In the genomic region with DNA sequence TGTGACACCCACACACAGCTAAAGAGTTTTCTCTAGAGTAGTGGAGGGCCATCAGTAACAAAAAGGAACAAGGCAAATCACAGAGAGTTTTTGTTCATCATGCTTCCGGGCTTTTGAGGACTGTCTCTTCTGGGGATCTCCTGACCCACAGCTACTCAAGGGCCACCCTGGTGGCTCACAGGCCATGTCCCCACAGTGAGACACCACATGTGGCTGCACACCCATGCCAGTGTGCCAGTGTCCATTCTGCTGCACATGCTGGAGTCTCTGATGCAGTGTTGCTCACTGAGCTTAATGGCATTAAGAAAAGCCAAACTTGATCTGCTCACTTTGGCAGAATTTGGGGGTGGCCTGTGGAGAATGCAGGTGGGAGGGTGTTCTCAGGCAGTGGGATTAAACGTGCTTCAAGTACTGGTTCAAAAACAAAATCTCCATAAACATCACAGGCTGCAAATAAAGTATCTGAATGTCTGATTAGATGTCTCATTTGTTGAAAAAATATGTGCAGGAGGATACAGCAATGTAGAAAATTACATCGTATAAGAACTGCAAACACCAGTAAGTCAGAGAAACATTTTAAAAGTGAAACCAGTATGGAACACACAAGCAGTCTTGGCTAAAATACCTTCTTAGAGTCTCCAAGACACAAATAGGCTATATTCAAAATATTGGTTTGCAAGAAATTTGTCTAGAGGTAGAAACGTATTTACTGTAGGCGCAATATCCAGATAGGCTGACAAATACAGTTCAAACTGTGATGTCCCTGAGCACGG, we compare ENCODE assay signal across 24 cellular contexts. TPM values are rescaled to one million over a fixed set of nuclear protein-coding genes. Genes with fewer than 3 reads are reported as not detected.
"Had no signal": no experiment of that assay in that cellular context is flagged by ENCODE, and none has a peak within 500 bp of the region (broad histone marks: within the 10 kb centered on the region; RNA-seq: fewer than 3 reads in every experiment).

No MANE protein-coding gene starts in this region.

- H3K9me3 Mint-ChIP-seq: activated CD8-positive, alpha-beta T cell treated with anti-CD3 and anti-CD28 coated beads for 36 hours; activated naive CD4-positive, alpha-beta T cell treated with anti-CD3 and anti-CD28 coated beads, Interleukin-2, amount 50 U/mL, for 24 hours; effector memory CD8-positive, alpha-beta T cell; memory B cell had no signal

- FAIRE-seq: islet of Langerhans had no signal

- H3K4me3 Mint-ChIP-seq: activated CD8-positive, alpha-beta T cell treated with anti-CD3 and anti-CD28 coated beads for 36 hours; activated naive CD4-positive, alpha-beta T cell treated with anti-CD3 and anti-CD28 coated beads, Interleukin-2, amount 50 U/mL, for 24 hours; effector memory CD8-positive, alpha-beta T cell; memory B cell; T-helper 17 cell had no signal

- H3K27ac ChIP-seq: brain microvascular endothelial cell, dorsolateral prefrontal cortex, esophagus muscularis mucosa, gastroesophageal sphincter, SK-N-MC, stomach, upper lobe of left lung had no signal

- H3K9me3 ChIP-seq: esophagus muscularis mucosa, gastroesophageal sphincter, stomach, upper lobe of left lung had no signal

- H3K36me3 Mint-ChIP-seq: activated naive CD4-positive, alpha-beta T cell treated with anti-CD3 and anti-CD28 coated beads, Interleukin-2, amount 50 U/mL, for 24 hours; memory B cell had no signal

- H3K27me3 ChIP-seq: brain microvascular endothelial cell, esophagus muscularis mucosa, gastroesophageal sphincter, stomach, upper lobe of left lung had no signal

- H3K27me3 Mint-ChIP-seq: effector memory CD8-positive, alpha-beta T cell; memory B cell had no signal

- H3K4me1 Mint-ChIP-seq: activated naive CD4-positive, alpha-beta T cell treated with anti-CD3 and anti-CD28 coated beads, Interleukin-2, amount 50 U/mL, for 24 hours; memory B cell; T-helper 17 cell had no signal

- H3K27ac Mint-ChIP-seq: activated CD8-positive, alpha-beta T cell treated with anti-CD3 and anti-CD28 coated beads for 36 hours; activated naive CD4-positive, alpha-beta T cell treated with anti-CD3 and anti-CD28 coated beads, Interleukin-2, amount 50 U/mL, for 24 hours; effector memory CD8-positive, alpha-beta T cell; memory B cell; progenitor cell of endocrine pancreas; T-helper 17 cell had no signal

- DNase-seq: activated CD4-positive, alpha-beta T cell treated with anti-CD3 and anti-CD28 coated beads for 48 hours; activated CD8-positive, alpha-beta T cell treated with anti-CD3 and anti-CD28 coated beads for 36 hours; activated gamma-delta T cell treated with Interleukin-2 at 50 U/mL for 16 hours; activated T-cell treated with anti-CD3 and anti-CD28 coated beads, Interleukin-2, amount 50 U/mL, for 1 hour; aorta; brain microvascular endothelial cell; caudate nucleus; dorsolateral prefrontal cortex; effector memory CD8-positive, alpha-beta T cell; head of caudate nucleus; nucleus accumbens; retina; stimulated activated CD4-positive, alpha-beta T cell treated with anti-CD3 and anti-CD28 coated beads, Interleukin-1b, Interleukin-23, amount 100 ng/mL, for 48 hours; stomach; SW 1271; T-helper 17 cell; upper lobe of left lung had no signal

- H3K36me3 ChIP-seq: brain microvascular endothelial cell, esophagus muscularis mucosa, gastroesophageal sphincter, stomach, upper lobe of left lung had no signal

- H3K4me1 ChIP-seq: esophagus muscularis mucosa, gastroesophageal sphincter, stomach, upper lobe of left lung had no signal

- H3K4me3 ChIP-seq: dorsolateral prefrontal cortex, esophagus muscularis mucosa, SK-N-MC, stomach, upper lobe of left lung had no signal

- ATAC-seq: activated CD8-positive, alpha-beta T cell treated with anti-CD3 and anti-CD28 coated beads for 36 hours; effector memory CD8-positive, alpha-beta T cell; gastroesophageal sphincter; T-helper 17 cell had no signal

RNA-seq across cellular contexts. Expression of a gene that starts 11.0 kb away (rescaled TPM):
- total RNA-seq: activated CD8-positive, alpha-beta T cell treated with anti-CD3 and anti-CD28 coated beads for 36 hours; T-helper 17 cell had no signal
